12 cellular contexts compared by ENCODE assay signal in genomic region chr19:39951686-39952085, GRCh38. TPM values are rescaled to one million over a fixed set of nuclear protein-coding genes. Genes with fewer than 3 reads are reported as not detected.
DNase-seq lines count a peak whose midpoint lies in the region; ATAC-seq and TF ChIP-seq lines count a peak whose summit lies in the region.
"Had no signal": no experiment of that assay in that cellular context is flagged by ENCODE, and none has a peak within 500 bp of the region (broad histone marks: within the 10 kb centered on the region; RNA-seq: fewer than 3 reads in every experiment).

No MANE protein-coding gene starts in this region.

- peaks cover 51% of the 10 kb centered on the region for H3K4me1 ChIP-seq in A673 (ENCODE audit: insufficient read depth, low read length, poor library complexity, severe bottlenecking)

- H3K4me1 Mint-ChIP-seq in activated T-helper 17 cell treated with anti-CD3 and anti-CD28 coated beads, Interleukin-2, amount 50 U/mL, for 72 hours = peaks cover 36% of the 10 kb centered on the region

- H3K36me3 ChIP-seq in A673 (ENCODE audit: insufficient read depth, low read length, poor library complexity, severe bottlenecking) = peaks cover 13% of the 10 kb centered on the region
- H3K36me3 ChIP-seq in WERI-Rb-1 = no peaks in the 10 kb centered on the region

- H3K27me3 Mint-ChIP-seq in activated T-helper 17 cell treated with anti-CD3 and anti-CD28 coated beads, Interleukin-2, amount 50 U/mL, for 72 hours = no peaks in the 10 kb centered on the region

- H3K4me3 ChIP-seq in A673 (ENCODE audit: low read depth, low read length, poor library complexity, severe bottlenecking) (peak overlapping the region; percentile 23), WERI-Rb-1 (ENCODE audit: low read depth, low read length) (no peak overlapping the region)

- H3K27ac Mint-ChIP-seq in activated T-helper 17 cell treated with anti-CD3 and anti-CD28 coated beads, Interleukin-2, amount 50 U/mL, for 72 hours = peak overlapping the region; percentile 49

- POLR2A ChIA-PET in A673 (lab: Charles Lee; ENCODE audit: low non-redundant PET) = interaction anchor here (0.5 kb wide), 1 partner anchor 8 kb away, joined by 6 read pairs; no protein-coding TSS in a partner anchor

- intact Hi-C loops in A673 (cut with micrococcal nuclease; ENCODE audit: unreplicated experiment) = no loop called here

- ATAC-seq in activated T-helper 17 cell treated with anti-CD3 and anti-CD28 coated beads, Interleukin-2, amount 50 U/mL, for 72 hours (replicated peaks) = peak; percentile 58
- ATAC-seq in HG03175 (IDR thresholded peaks at IDR 0.05; ENCODE audit: unreplicated experiment) (no peak), HG03571 (IDR thresholded peaks at IDR 0.05; ENCODE audit: unreplicated experiment) (no peak)

- TF ChIP-seq CTCF in A673 (conservative IDR thresholded peaks at IDR 0.05; ENCODE audit: low read depth, low read length) (no peak), WERI-Rb-1 (IDR thresholded peaks at IDR 0.05; ENCODE audit: low read depth, low read length) (no peak)

- DNase-seq in A673 (ENCODE audit: low spot score) (no peak), HCEC 1CT (peak; percentile 33), iris pigment epithelial cell (ENCODE audit: low read depth) (peak; percentile 87), WERI-Rb-1 (no peak), amniotic stem cell (lab: John Stamatoyannopoulos, UW) (no peak)
- DNase-seq: activated gamma-delta T cell treated with Interleukin-2 at 50 U/mL for 16 hours, DMS153, NCI-H146, SHP77 treated with DMSO at 0.1 percent for 48 hours had no signal

- no TSS peak for BruUV-seq in A673 (replicated peaks; lab: Mats Ljungman, UMichigan)

- no peaks in the 10 kb centered on the region for H3K9me3 Mint-ChIP-seq in activated T-helper 17 cell treated with anti-CD3 and anti-CD28 coated beads, Interleukin-2, amount 50 U/mL, for 72 hours

- H3K9me3 ChIP-seq in A673 (ENCODE audit: low read depth, low read length, poor library complexity, severe bottlenecking) (no peaks in the 10 kb centered on the region), WERI-Rb-1 (ENCODE audit: severe bottlenecking) (no peaks in the 10 kb centered on the region)

- CTCF ChIA-PET in A673 (lab: Charles Lee) = no interaction called here

- H3K4me3 Mint-ChIP-seq in activated T-helper 17 cell treated with anti-CD3 and anti-CD28 coated beads, Interleukin-2, amount 50 U/mL, for 72 hours = peak overlapping the region; percentile 56

- H3K27me3 ChIP-seq in A673 (replicated peaks; ENCODE audit: insufficient read depth, low read depth, low read length, poor library complexity) (no peaks in the 10 kb centered on the region), WERI-Rb-1 (ENCODE audit: insufficient read depth, low read depth, severe bottlenecking) (peaks cover 12% of the 10 kb centered on the region)

- H3K27ac ChIP-seq in A673 (ENCODE audit: low read depth, low read length, poor library complexity, severe bottlenecking) (peak overlapping the region; percentile 92), WERI-Rb-1 (no peak overlapping the region)

- no peaks in the 10 kb centered on the region for H3K36me3 Mint-ChIP-seq in activated T-helper 17 cell treated with anti-CD3 and anti-CD28 coated beads, Interleukin-2, amount 50 U/mL, for 72 hours (ENCODE audit: low read depth)

RNA-seq across cellular contexts. Expression of gene FCGBP, which starts 17.3 kb away (rescaled TPM):
- total RNA-seq in A673 (2021) = 8.7 and 12.2 TPM in 2 replicates
- 10 to 100 TPM in 1 of 2 donors, 1 to 10 TPM in 1; 2.1 to 11.3 TPM for total RNA-seq in activated T-helper 17 cell treated with anti-CD3 and anti-CD28 coated beads, Interleukin-2, amount 50 U/mL, for 72 hours

RNA-seq across cellular contexts. Expression of gene PSMC4, which starts 19.3 kb away (rescaled TPM):
- total RNA-seq in A673 (2021) = 268 and 291 TPM in 2 replicates
- 100 to 1,000 TPM in 1 of 2 donors, 10 to 100 TPM in 1; 66.4 to 121 TPM for total RNA-seq in activated T-helper 17 cell treated with anti-CD3 and anti-CD28 coated beads, Interleukin-2, amount 50 U/mL, for 72 hours

RNA-seq across cellular contexts. Expression of gene ZNF546, which starts 45.2 kb away (rescaled TPM):
- 5.5 and 5.6 TPM in 2 replicates for total RNA-seq in A673 (2021)
- 10 to 100 TPM in 1 of 2 donors, 1 to 10 TPM in 1; 5.8 to 10.2 TPM for total RNA-seq in activated T-helper 17 cell treated with anti-CD3 and anti-CD28 coated beads, Interleukin-2, amount 50 U/mL, for 72 hours

Comparison
In these comparisons a context has a peak if more than half of its experiments do, and no peak if none do; other contexts are left out.
1. DNase-seq: peak in HCEC 1CT (single experiment) and iris pigment epithelial cell (single experiment); none in A673 (single experiment), WERI-Rb-1 (single experiment) and amniotic stem cell (single experiment).